ENCODE assay signal across 8 cellular contexts in genomic region chr19:11558881-11559828, GRCh38. TPM values are rescaled to one million over a fixed set of nuclear protein-coding genes. Genes with fewer than 3 reads are reported as not detected.
DNase-seq lines count a peak whose midpoint lies in the region; ATAC-seq and TF ChIP-seq lines count a peak whose summit lies in the region.

Gene ELOF1 (minus strand): TSS chr19:11559230. CDS start chr19:11554347, 4,883 bp downstream.

- H3K4me3 Mint-ChIP-seq in CD4-positive, alpha-beta memory T cell = peak within 1 kb of the TSS; percentile 95 to 99 (median 98)

- TF ChIP-seq CTCF in lung (IDR thresholded peaks at IDR 0.05; ENCODE audit: control extremely low read depth, extremely low read depth) = no peak

- ATAC-seq in GM19455 (IDR thresholded peaks at IDR 0.05; ENCODE audit: unreplicated experiment) (peak; percentile 64), lung (ENCODE audit: insufficient read depth, low FRiP score) (peak; percentile 98)

- POLR2A ChIA-PET in CD4-positive, alpha-beta memory T cell (lab: Charles Lee; ENCODE audit: partially characterized antibody) = interaction anchor here (0.6 to 3.1 kb wide), 17 partner anchors 10 to 1302 kb away, joined by 3 to 23 read pairs (median 4); partner anchors contain the start of genes CCDC159, ECSIT, SWSAP1 and TMEM205

- peaks cover 31% of the 10 kb centered on the region for H3K4me1 ChIP-seq in CD4-positive, alpha-beta memory T cell (ENCODE audit: insufficient read depth, low read length)
- peaks cover 6 to 7% of the 10 kb centered on the region in 2 donors for H3K4me1 ChIP-seq in lung (ENCODE audit: control insufficient read depth in 2 of 2, insufficient read depth in 2 of 2, low read length in 2 of 2)

- 2 to 3% methylated on average over 57 of the region's 57 CpGs for WGBS in lung, 2 donors

- no peaks in the 10 kb centered on the region for H3K36me3 ChIP-seq in CD4-positive, alpha-beta memory T cell (ENCODE audit: insufficient read depth, low read length)
- peaks cover 0 to 12% of the 10 kb centered on the region in 2 donors for H3K36me3 ChIP-seq in lung (ENCODE audit: control insufficient read depth in 2 of 2, insufficient read depth in 2 of 2, low read length in 2 of 2)

- peaks cover 8 to 21% of the 10 kb centered on the region in 2 donors for H3K36me3 Mint-ChIP-seq in CD4-positive, alpha-beta memory T cell

- CTCF ChIA-PET in CD4-positive, alpha-beta memory T cell (lab: Charles Lee; ENCODE audit: partially characterized antibody) = interaction anchor here (0.6 to 3.4 kb wide), 14 partner anchors 9 to 490 kb away, joined by 3 to 29 read pairs (median 4); partner anchors contain the start of genes ACP5 and ECSIT

- H3K27ac Mint-ChIP-seq in CD4-positive, alpha-beta memory T cell = peak within 1 kb of the TSS; percentile 73 to 99 (median 98)

- H3K27me3 Mint-ChIP-seq in CD4-positive, alpha-beta memory T cell = no peaks in the 10 kb centered on the region

- H3K4me1 Mint-ChIP-seq in CD4-positive, alpha-beta memory T cell = peaks cover 28 to 54% (median 43%) of the 10 kb centered on the region in 4 donors

- intact Hi-C loops in CD4-positive, alpha-beta memory T cell (cut with micrococcal nuclease) = loop anchor here (1.0 to 2.0 kb wide), 4 partner anchors 30 to 124 kb away; partner anchors contain the start of genes ECSIT, ODAD3, PRKCSH and ZNF627

- no peaks in the 10 kb centered on the region for H3K9me3 ChIP-seq in CD4-positive, alpha-beta memory T cell (ENCODE audit: control insufficient read depth in 1 of 2, low read length in 2 of 2)
- no peaks in the 10 kb centered on the region for H3K9me3 ChIP-seq in lung (ENCODE audit: control insufficient read depth in 2 of 2, insufficient read depth in 1 of 2, low read length in 1 of 2)

- H3K9me3 Mint-ChIP-seq in CD4-positive, alpha-beta memory T cell = no peaks in the 10 kb centered on the region

- no peaks in the 10 kb centered on the region for H3K27me3 ChIP-seq in CD4-positive, alpha-beta memory T cell (ENCODE audit: insufficient read depth, low read length)
- H3K27me3 ChIP-seq in lung (ENCODE audit: control insufficient read depth, insufficient read depth) = no peaks in the 10 kb centered on the region

- peak within 1 kb of the TSS; percentile 72 for H3K27ac ChIP-seq in CD4-positive, alpha-beta memory T cell (ENCODE audit: low read depth, low read length)
- H3K27ac ChIP-seq in lung (ENCODE audit: low read depth in 1 of 2, low read length in 1 of 2) = peak within 1 kb of the TSS; percentile 78 to 86

- DNase-seq in CD4-positive, alpha-beta memory T cell = peak; percentile 95 to 98 (median 96)
- DNase-seq in HT-29 (ENCODE audit: low spot score) = peak; percentile 94
- DNase-seq in NK-92 treated with Interleukin-12 subunit alpha and Interleukin-12 subunit beta, amount 100 ng/mL, for 24 hours (lab: John Stamatoyannopoulos, UW) = peak; percentile 99
- DNase-seq in activated CD8-positive, alpha-beta memory T cell treated with anti-CD3 and anti-CD28 coated beads for 24 hours = peak; percentile 96
- DNase-seq in effector CD8-positive, alpha-beta T cell (lab: John Stamatoyannopoulos, UW) = peak; percentile 96
- peak; percentile 97 for DNase-seq in lung (ENCODE audit: low spot score)
- DNase-seq in stimulated activated CD4-positive, alpha-beta T cell treated with anti-CD3 and anti-CD28 coated beads, TNF-alpha, amount 100 ng/mL, for 4 hours (ENCODE audit: low read depth in 3 of 3) = peak; percentile 89 to 95 (median 92)

- H3K4me3 ChIP-seq in CD4-positive, alpha-beta memory T cell (ENCODE audit: low read length in 2 of 2) = peak within 1 kb of the TSS; percentile 59 to 91
- H3K4me3 ChIP-seq in lung = peak within 1 kb of the TSS; percentile 91

RNA-seq across cellular contexts. Expression of gene ELOF1, which starts in this region (rescaled TPM):
- total RNA-seq in CD4-positive, alpha-beta memory T cell = 10 to 100 TPM; 46.0 to 48.5 TPM
- 10 to 100 TPM; 93.1 to 96.1 TPM for polyA plus RNA-seq in CD4-positive, alpha-beta memory T cell
- total RNA-seq in HT-29 (2014; rRNA removed; shearing (Covaris generic)) = 41.0 and 48.1 TPM in 2 replicates
- total RNA-seq in lung = 10 to 100 TPM; 19.2 to 64.2 TPM
- 10 to 100 TPM; 56.9 to 82.8 TPM for polyA plus RNA-seq in lung

Comparison
In these comparisons a context has a peak if more than half of its experiments do, and no peak if none do; other contexts are left out.
1. Peak in every context shown above with its lines: DNase-seq, ATAC-seq, H3K4me3 ChIP-seq and H3K27ac ChIP-seq.